Comparison of ENCODE assay signal across 24 cellular contexts in the genomic region with DNA sequence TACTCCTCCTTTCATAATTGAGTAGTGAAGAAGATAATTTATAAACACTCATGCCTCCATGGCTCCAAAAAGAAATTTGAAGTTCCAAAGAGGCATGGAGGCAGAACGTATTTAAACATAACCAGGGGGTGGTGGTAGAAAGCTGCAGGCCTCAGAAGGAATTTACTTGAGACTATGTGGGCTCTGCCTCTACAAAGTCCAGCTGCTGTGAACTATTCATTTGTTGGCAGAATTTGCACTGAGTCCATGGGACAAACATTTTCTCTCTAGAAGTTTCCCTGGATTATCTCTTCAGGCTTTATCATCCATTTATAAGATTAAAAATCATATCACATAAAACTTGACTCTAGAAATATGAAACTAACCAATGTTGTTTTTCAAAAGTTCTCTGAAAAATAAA.
"Had no signal": no experiment of that assay in that cellular context is flagged by ENCODE, and none has a peak within 500 bp of the region (broad histone marks: within the 10 kb centered on the region; RNA-seq: fewer than 3 reads in every experiment).

No MANE protein-coding gene starts in this region.

- ATAC-seq: activated CD4-positive, alpha-beta T cell treated with anti-CD3 and anti-CD28 coated beads for 36 hours; foreskin keratinocyte; naive thymus-derived CD4-positive, alpha-beta T cell; stimulated activated memory B cell treated with anti-CD40 and anti-IgM and Interleukin-4, amounts not matched to agents 10 μg/mL and 1 μg/mL and 100 μg/mL, for 72 hours; T-helper 17 cell had no signal

- H3K9ac ChIP-seq: neural progenitor cell had no signal

- H3K27me3 ChIP-seq: foreskin keratinocyte, neural progenitor cell, stomach, testis, upper lobe of left lung had no signal

- DNase-seq: activated B cell treated with CpG ODN at 0.5 μM for 24 hours; activated CD4-positive, alpha-beta T cell treated with anti-CD3 and anti-CD28 coated beads for 36 hours; activated CD4-positive, alpha-beta T cell treated with anti-CD3 and anti-CD28 coated beads, Interleukin-2, amount 50 U/mL, for 4 hours; activated CD8-positive, alpha-beta memory T cell treated with anti-CD3 and anti-CD28 coated beads for 24 hours; activated CD8-positive, alpha-beta memory T cell treated with anti-CD3 and anti-CD28 coated beads, Interleukin-2, amount 50 U/mL, for 4 hours; activated naive CD4-positive, alpha-beta T cell treated with Interleukin-2 at 50 U/mL for 16 hours; activated naive CD8-positive, alpha-beta T cell treated with anti-CD3 and anti-CD28 coated beads for 36 hours; activated T-cell treated with anti-CD3 and anti-CD28 coated beads, Interleukin-2, amount 50 U/mL, for 48 hours; amniotic stem cell; effector CD4-positive, alpha-beta T cell; foreskin keratinocyte; hippocampal formation; naive thymus-derived CD4-positive, alpha-beta T cell; retina; stimulated activated CD4-positive, alpha-beta T cell treated with anti-CD3 and anti-CD28 coated beads, Interleukin-15, amount 100 ng/mL, for 24 hours; stomach; SW 1271; T-helper 17 cell; testis; upper lobe of left lung had no signal

- H3K27ac ChIP-seq: foreskin keratinocyte, neural progenitor cell, SK-N-MC, upper lobe of left lung had no signal

- FAIRE-seq: endometrium had no signal

- H3K36me3 ChIP-seq: neural progenitor cell, stomach, upper lobe of left lung had no signal

- H3K9me3 ChIP-seq: testis, upper lobe of left lung had no signal

- H3K4me2 ChIP-seq: neural progenitor cell had no signal

- H3K4me3 ChIP-seq: neural progenitor cell, SK-N-MC, stomach, testis, upper lobe of left lung had no signal
